Comparison of ENCODE assay signal across 21 cellular contexts in the genomic region with DNA sequence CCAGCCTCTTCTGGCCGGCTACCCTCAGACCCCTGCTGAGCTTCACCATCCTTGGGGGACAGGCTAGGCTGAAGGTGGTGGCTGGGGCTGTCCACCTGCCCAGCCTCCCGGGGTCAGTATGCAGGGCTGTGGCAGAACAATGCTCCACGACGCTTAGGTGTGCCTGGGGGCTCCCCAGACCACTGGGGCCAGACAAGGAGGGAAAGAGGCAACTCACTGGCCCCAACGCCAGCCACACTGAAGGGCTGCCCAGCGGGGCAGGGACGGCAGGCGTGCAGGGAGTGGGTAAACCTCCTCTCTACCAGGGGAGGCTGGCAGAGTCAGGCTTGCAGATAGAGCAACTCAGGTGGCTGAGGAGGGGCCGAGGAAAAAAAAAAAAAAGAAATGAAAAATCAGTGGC.
"Had no signal": no experiment of that assay in that cellular context is flagged by ENCODE, and none has a peak within 500 bp of the region (broad histone marks: within the 10 kb centered on the region; RNA-seq: fewer than 3 reads in every experiment).

No MANE protein-coding gene starts in this region.

- ATAC-seq: activated T-cell treated with anti-CD3 and anti-CD28 coated beads, Interleukin-2, amount 50 U/mL, for 4 hours; esophagus mucosa; mucosa of descending colon; right cardiac atrium; upper lobe of right lung had no signal

- H3K9me3 Mint-ChIP-seq: activated CD4-positive, alpha-beta T cell treated with anti-CD3 and anti-CD28 coated beads, Interleukin-2, amount 10 ng/mL, durations not matched to agents 24 days and 14 days; activated naive CD4-positive, alpha-beta T cell treated with anti-CD3 and anti-CD28 coated beads, Interleukin-2, amount 10 ng/mL, durations not matched to agents 7 days and 5 days; activated T-cell treated with anti-CD3 and anti-CD28 coated beads, Interleukin-2, amount 50 U/mL, for 4 hours; central memory CD8-positive, alpha-beta T cell; immature natural killer cell; naive B cell had no signal

- H3K27ac ChIP-seq: coronary artery, left ventricle myocardium inferior, prostate gland, skin epidermis, thoracic aorta, upper lobe of right lung had no signal

- H3K27me3 ChIP-seq: upper lobe of right lung had no signal

- H3K27ac Mint-ChIP-seq: activated CD4-positive, alpha-beta T cell treated with anti-CD3 and anti-CD28 coated beads, Interleukin-2, amount 10 ng/mL, durations not matched to agents 24 days and 14 days; activated naive CD4-positive, alpha-beta T cell treated with anti-CD3 and anti-CD28 coated beads, Interleukin-2, amount 10 ng/mL, durations not matched to agents 7 days and 5 days had no signal

- H3K9me3 ChIP-seq: left ventricle myocardium inferior, mucosa of descending colon, prostate gland, thoracic aorta, upper lobe of right lung had no signal

- H3K4me1 Mint-ChIP-seq: central memory CD8-positive, alpha-beta T cell had no signal

- H3K4me3 ChIP-seq: coronary artery, left ventricle myocardium inferior, mucosa of descending colon, prostate gland, skin epidermis, thoracic aorta, upper lobe of right lung had no signal

- H3K4me3 Mint-ChIP-seq: activated CD4-positive, alpha-beta T cell treated with anti-CD3 and anti-CD28 coated beads, Interleukin-2, amount 10 ng/mL, durations not matched to agents 24 days and 14 days; activated naive CD4-positive, alpha-beta T cell treated with anti-CD3 and anti-CD28 coated beads, Interleukin-2, amount 10 ng/mL, durations not matched to agents 7 days and 5 days; activated T-cell treated with anti-CD3 and anti-CD28 coated beads, Interleukin-2, amount 50 U/mL, for 4 hours; central memory CD8-positive, alpha-beta T cell; immature natural killer cell; naive B cell had no signal

- DNase-seq: activated CD4-positive, alpha-beta T cell treated with anti-CD3 and anti-CD28 coated beads, Interleukin-2, amount 10 ng/mL, durations not matched to agents 24 days and 14 days; activated CD4-positive, CD25-positive, alpha-beta regulatory T cell; activated CD8-positive, alpha-beta memory T cell treated with anti-CD3 and anti-CD28 coated beads, Interleukin-2, amount 50 U/mL, for 4 hours; activated naive CD4-positive, alpha-beta T cell treated with anti-CD3 and anti-CD28 coated beads, Interleukin-2, amount 10 ng/mL, durations not matched to agents 7 days and 5 days; activated T-cell treated with anti-CD3 and anti-CD28 coated beads, Interleukin-2, amount 50 U/mL, for 4 hours; immature natural killer cell; kidney glomerular epithelial cell; left ventricle myocardium inferior; mesenchymal stem cell; naive B cell; right cardiac atrium; stimulated activated CD4-positive, alpha-beta T cell treated with anti-CD3 and anti-CD28 coated beads, Interleukin-15, amount 100 ng/mL, for 24 hours; stimulated activated CD4-positive, alpha-beta T cell treated with anti-CD3 and anti-CD28 coated beads, Interleukin-2, amount 100 ng/mL, for 48 hours had no signal

- H3K27me3 Mint-ChIP-seq: activated CD4-positive, alpha-beta T cell treated with anti-CD3 and anti-CD28 coated beads, Interleukin-2, amount 10 ng/mL, durations not matched to agents 24 days and 14 days; activated naive CD4-positive, alpha-beta T cell treated with anti-CD3 and anti-CD28 coated beads, Interleukin-2, amount 10 ng/mL, durations not matched to agents 7 days and 5 days; central memory CD8-positive, alpha-beta T cell; naive B cell had no signal
